ENCODE assay signal across 1 cellular context in the genomic region with DNA sequence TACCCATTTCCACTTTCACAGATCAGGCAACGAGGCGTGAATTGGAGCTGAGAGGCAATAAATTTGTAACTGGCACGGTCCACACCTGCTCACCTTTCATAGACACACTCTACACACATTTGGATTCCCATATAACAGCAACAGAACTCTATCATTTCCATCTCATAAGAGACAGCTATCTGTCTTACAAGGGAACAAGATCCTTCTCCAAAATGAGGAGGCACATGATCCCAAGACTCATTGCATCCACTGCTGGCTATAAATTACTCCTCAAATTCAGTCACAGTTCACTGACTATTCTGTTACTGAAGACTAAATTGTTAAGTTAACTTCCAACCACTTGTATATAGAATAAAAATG.
TF ChIP-seq lines count a peak whose summit lies in the region.

No MANE protein-coding gene starts in this region.

TF ChIP-seq in HCT116, 20 proteins besides CTCF, POLR2A, EP300 and RAD21:
- TF ChIP-seq SP1 (IDR thresholded peaks at IDR 0.05; ENCODE audit: low read depth) = no peak
- TF ChIP-seq ZNF274 (IDR thresholded peaks at IDR 0.05; ENCODE audit: low read depth, low read length) = no peak
- no peak for TF ChIP-seq EZH2phosphoT487 (IDR thresholded peaks at IDR 0.05; ENCODE audit: borderline replicate concordance)
- no peak for TF ChIP-seq CBX3 (IDR thresholded peaks at IDR 0.05; ENCODE audit: low read depth)
- no peak for TF ChIP-seq SRF (IDR thresholded peaks at IDR 0.05; ENCODE audit: low read depth)
- TF ChIP-seq, protein P1, sequence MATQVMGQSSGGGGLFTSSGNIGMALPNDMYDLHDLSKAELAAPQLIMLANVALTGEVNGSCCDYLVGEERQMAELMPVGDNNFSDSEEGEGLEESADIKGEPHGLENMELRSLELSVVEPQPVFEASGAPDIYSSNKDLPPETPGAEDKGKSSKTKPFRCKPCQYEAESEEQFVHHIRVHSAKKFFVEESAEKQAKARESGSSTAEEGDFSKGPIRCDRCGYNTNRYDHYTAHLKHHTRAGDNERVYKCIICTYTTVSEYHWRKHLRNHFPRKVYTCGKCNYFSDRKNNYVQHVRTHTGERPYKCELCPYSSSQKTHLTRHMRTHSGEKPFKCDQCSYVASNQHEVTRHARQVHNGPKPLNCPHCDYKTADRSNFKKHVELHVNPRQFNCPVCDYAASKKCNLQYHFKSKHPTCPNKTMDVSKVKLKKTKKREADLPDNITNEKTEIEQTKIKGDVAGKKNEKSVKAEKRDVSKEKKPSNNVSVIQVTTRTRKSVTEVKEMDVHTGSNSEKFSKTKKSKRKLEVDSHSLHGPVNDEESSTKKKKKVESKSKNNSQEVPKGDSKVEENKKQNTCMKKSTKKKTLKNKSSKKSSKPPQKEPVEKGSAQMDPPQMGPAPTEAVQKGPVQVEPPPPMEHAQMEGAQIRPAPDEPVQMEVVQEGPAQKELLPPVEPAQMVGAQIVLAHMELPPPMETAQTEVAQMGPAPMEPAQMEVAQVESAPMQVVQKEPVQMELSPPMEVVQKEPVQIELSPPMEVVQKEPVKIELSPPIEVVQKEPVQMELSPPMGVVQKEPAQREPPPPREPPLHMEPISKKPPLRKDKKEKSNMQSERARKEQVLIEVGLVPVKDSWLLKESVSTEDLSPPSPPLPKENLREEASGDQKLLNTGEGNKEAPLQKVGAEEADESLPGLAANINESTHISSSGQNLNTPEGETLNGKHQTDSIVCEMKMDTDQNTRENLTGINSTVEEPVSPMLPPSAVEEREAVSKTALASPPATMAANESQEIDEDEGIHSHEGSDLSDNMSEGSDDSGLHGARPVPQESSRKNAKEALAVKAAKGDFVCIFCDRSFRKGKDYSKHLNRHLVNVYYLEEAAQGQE (IDR thresholded peaks at IDR 0.05; ENCODE audit: low read depth) = no peak
- TF ChIP-seq EGR1 (IDR thresholded peaks at IDR 0.05; ENCODE audit: low read depth) = no peak
- no peak for TF ChIP-seq JUND (IDR thresholded peaks at IDR 0.05)
- TF ChIP-seq, protein P2, sequence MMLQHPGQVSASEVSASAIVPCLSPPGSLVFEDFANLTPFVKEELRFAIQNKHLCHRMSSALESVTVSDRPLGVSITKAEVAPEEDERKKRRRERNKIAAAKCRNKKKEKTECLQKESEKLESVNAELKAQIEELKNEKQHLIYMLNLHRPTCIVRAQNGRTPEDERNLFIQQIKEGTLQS (IDR thresholded peaks at IDR 0.05) = no peak
- TF ChIP-seq FOSL1 (IDR thresholded peaks at IDR 0.05; ENCODE audit: low read depth) = no peak
TF ChIP-seq in HCT116: peak in this region for 0.
